ENCODE assay signal across 14 cellular contexts in the genomic region with DNA sequence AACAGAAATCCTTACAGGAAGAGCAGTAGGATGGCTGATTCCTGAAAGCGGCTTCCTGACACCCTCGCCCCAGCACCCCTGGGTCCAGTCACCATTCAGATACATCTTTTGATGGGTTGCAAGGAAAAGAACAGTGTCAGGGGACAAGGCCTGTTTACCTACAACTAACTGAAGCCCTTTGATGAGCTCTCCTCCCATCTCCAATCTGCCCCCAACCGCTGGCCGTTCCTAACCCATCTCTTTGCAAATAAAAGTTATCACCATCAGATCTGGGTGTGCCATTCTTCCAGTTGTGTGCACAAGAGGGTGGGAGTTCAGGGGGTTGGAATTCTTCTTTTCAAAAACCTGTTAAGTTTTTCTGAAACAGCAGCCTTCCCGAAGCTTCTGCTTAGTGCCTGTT. TPM values are rescaled to one million over a fixed set of nuclear protein-coding genes. Genes with fewer than 3 reads are reported as not detected.
DNase-seq lines count a peak whose midpoint lies in the region; ATAC-seq and TF ChIP-seq lines count a peak whose summit lies in the region.
"Had no signal": no experiment of that assay in that cellular context is flagged by ENCODE, and none has a peak within 500 bp of the region (broad histone marks: within the 10 kb centered on the region; RNA-seq: fewer than 3 reads in every experiment).

No MANE protein-coding gene starts in this region.

- peak overlapping the region; percentile 94 for H3K27ac ChIP-seq in ectodermal cell (ENCODE audit: insufficient read depth, low read depth, low read length, poor library complexity, severe bottlenecking)
- H3K27ac ChIP-seq in upper lobe of right lung = no peak overlapping the region
- H3K27ac ChIP-seq: thyroid gland had no signal

- H3K4me1 ChIP-seq in ectodermal cell (ENCODE audit: control insufficient read depth, insufficient read depth, low read length) = peaks cover 43% of the 10 kb centered on the region
- peaks cover 45% of the 10 kb centered on the region for H3K4me1 ChIP-seq in neuron (ENCODE audit: insufficient read depth, low read length)
- peaks cover 35% of the 10 kb centered on the region for H3K4me1 ChIP-seq in upper lobe of right lung

- H3K27me3 ChIP-seq in ectodermal cell (ENCODE audit: control insufficient read depth, insufficient read depth, low read length, poor library complexity, severe bottlenecking) (no peaks in the 10 kb centered on the region), neuron (ENCODE audit: insufficient read depth, low read length) (no peaks in the 10 kb centered on the region), upper lobe of right lung (no peaks in the 10 kb centered on the region)
- H3K27me3 ChIP-seq: thyroid gland had no signal

- ATAC-seq in T-cell (replicated peaks in 1 of 4) (no peak), HG03439 (IDR thresholded peaks at IDR 0.05; ENCODE audit: unreplicated experiment) (no peak), upper lobe of right lung (no peak)
- ATAC-seq: activated CD4-positive, CD25-positive, alpha-beta regulatory T cell treated with anti-CD3 and anti-CD28 coated beads, Interleukin-2, amount 50 U/mL, for 24 hours had no signal

- intact Hi-C loops in activated CD4-positive, alpha-beta T cell treated with anti-CD3 and anti-CD28 coated beads, Interleukin-2, amount 10 ng/mL, durations not matched to agents 24 days and 14 days (cut with micrococcal nuclease) = no loop called here
- intact Hi-C loops in upper lobe of right lung (cut with DNase I) = no loop called here

- no peak for TF ChIP-seq CTCF in upper lobe of right lung (IDR thresholded peaks at IDR 0.05)

- peaks cover 83% of the 10 kb centered on the region for H3K4me1 Mint-ChIP-seq in activated CD4-positive, alpha-beta T cell treated with anti-CD3 and anti-CD28 coated beads, Interleukin-2, amount 10 ng/mL, durations not matched to agents 24 days and 14 days
- H3K4me1 Mint-ChIP-seq in T-cell = peaks cover 90 to 98% (median 95%) of the 10 kb centered on the region in 3 donors

- H3K9me3 Mint-ChIP-seq in activated CD4-positive, alpha-beta T cell treated with anti-CD3 and anti-CD28 coated beads, Interleukin-2, amount 10 ng/mL, durations not matched to agents 24 days and 14 days = no peaks in the 10 kb centered on the region
- peaks cover 0 to 3% (median 0%) of the 10 kb centered on the region in 3 donors for H3K9me3 Mint-ChIP-seq in T-cell

- H3K36me3 ChIP-seq in ectodermal cell (ENCODE audit: control insufficient read depth, insufficient read depth, low read length) = no peaks in the 10 kb centered on the region
- H3K36me3 ChIP-seq in neuron (ENCODE audit: insufficient read depth, low read length) = no peaks in the 10 kb centered on the region
- no peaks in the 10 kb centered on the region for H3K36me3 ChIP-seq in upper lobe of right lung
- H3K36me3 ChIP-seq: thyroid gland had no signal

- peaks cover 41% of the 10 kb centered on the region for H3K36me3 Mint-ChIP-seq in activated CD4-positive, alpha-beta T cell treated with anti-CD3 and anti-CD28 coated beads, Interleukin-2, amount 10 ng/mL, durations not matched to agents 24 days and 14 days (ENCODE audit: low read depth)
- peaks cover 27% of the 10 kb centered on the region for H3K36me3 Mint-ChIP-seq in T-cell

- DNase-seq in activated CD4-positive, alpha-beta T cell treated with anti-CD3 and anti-CD28 coated beads, Interleukin-2, amount 10 ng/mL, durations not matched to agents 24 days and 14 days = peak; percentile 69
- no peak for DNase-seq in activated CD4-positive, alpha-beta T cell treated with anti-CD3 and anti-CD28 coated beads, Interleukin-2, amount 50 U/mL, for 48 hours
- DNase-seq in T-cell = no peak
- no peak for DNase-seq in DMS 273 (lab: John Stamatoyannopoulos, UW; ENCODE audit: unreplicated experiment)
- DNase-seq in upper lobe of right lung = no peak
- DNase-seq: DMS153, mammary epithelial cell, NCI-H1105, NCI-H345, thyroid gland had no signal

- H2AFZ ChIP-seq in neuron (ENCODE audit: low read depth, low read length) = no peak overlapping the region

- POLR2A ChIA-PET in T-cell (lab: Charles Lee) = interaction anchor here (0.6 to 2.8 kb wide), 12 partner anchors 11 to 166 kb away, joined by 3 to 21 read pairs (median 7); partner anchors contain the start of gene ARL4C (in 2 of the 2)

- H3K9me3 ChIP-seq in ectodermal cell (ENCODE audit: control insufficient read depth, low read length) (no peaks in the 10 kb centered on the region), neuron (ENCODE audit: low read length) (no peaks in the 10 kb centered on the region), upper lobe of right lung (no peaks in the 10 kb centered on the region)
- H3K9me3 ChIP-seq: thyroid gland had no signal

- H3K4me3 ChIP-seq in ectodermal cell (ENCODE audit: insufficient read depth, low read depth, low read length) (no peak overlapping the region), neuron (ENCODE audit: low read length) (peak overlapping the region; percentile 24), upper lobe of right lung (no peak overlapping the region)
- H3K4me3 ChIP-seq: thyroid gland had no signal

- peak overlapping the region; percentile 85 for H3K4me3 Mint-ChIP-seq in activated CD4-positive, alpha-beta T cell treated with anti-CD3 and anti-CD28 coated beads, Interleukin-2, amount 10 ng/mL, durations not matched to agents 24 days and 14 days
- peak overlapping the region in 1 of 3 donors; percentile 74 for H3K4me3 Mint-ChIP-seq in T-cell

- 63 to 77% methylated on average over 4 to 5 of the region's 5 CpGs for WGBS in ectodermal cell, 2 experiments

- CTCF ChIA-PET in T-cell (lab: Charles Lee) = interaction anchor here (0.9 to 2.6 kb wide), 6 partner anchors 21 to 53 kb away, joined by 3 to 13 read pairs (median 8); no protein-coding TSS in a partner anchor

- H3K27ac Mint-ChIP-seq in activated CD4-positive, alpha-beta T cell treated with anti-CD3 and anti-CD28 coated beads, Interleukin-2, amount 10 ng/mL, durations not matched to agents 24 days and 14 days = peak overlapping the region; percentile 100
- H3K27ac Mint-ChIP-seq in T-cell = peak overlapping the region; percentile 98 to 99

- no peaks in the 10 kb centered on the region for H3K27me3 Mint-ChIP-seq in activated CD4-positive, alpha-beta T cell treated with anti-CD3 and anti-CD28 coated beads, Interleukin-2, amount 10 ng/mL, durations not matched to agents 24 days and 14 days
- no peaks in the 10 kb centered on the region for H3K27me3 Mint-ChIP-seq in T-cell

RNA-seq across cellular contexts. Expression of gene ARL4C, which starts 48.9 kb away (rescaled TPM):
- total RNA-seq in activated CD4-positive, alpha-beta T cell treated with anti-CD3 and anti-CD28 coated beads, Interleukin-2, amount 10 ng/mL, durations not matched to agents 24 days and 14 days = 43.2 and 45.0 TPM in 2 replicates
- total RNA-seq in T-cell (100 to 1,000 TPM; 209 to 424 (median 294) TPM), upper lobe of right lung (21.2 TPM)
- 219 TPM for polyA plus RNA-seq in ectodermal cell (2013, experiment 1 of 4)
- 213 TPM for polyA plus RNA-seq in ectodermal cell (2013, experiment 2 of 4)
- 153 TPM for polyA plus RNA-seq in ectodermal cell (2013, experiment 3 of 4)
- 169 TPM for polyA plus RNA-seq in ectodermal cell (2013, experiment 4 of 4)
